1 cellular context compared by ENCODE assay signal in genomic region chr17:48333034-48333491, GRCh38.
TF ChIP-seq lines count a peak whose summit lies in the region.

No MANE protein-coding gene starts in this region.

TF ChIP-seq in GM12878, 131 proteins besides CTCF, POLR2A, EP300 and RAD21 (continued from another document):
- TF ChIP-seq GABPA (IDR thresholded peaks at IDR 0.05; ENCODE audit: low read depth), result no peak
- peak; percentile 67; the same call in 1 of the 2 replicates for TF ChIP-seq CREM (IDR thresholded peaks at IDR 0.05; ENCODE audit: low read depth)
- peak; percentile 73 for TF ChIP-seq NFIC (IDR thresholded peaks at IDR 0.05; ENCODE audit: low read depth, low read length)
